In genomic region chr12:68579254-68579653, GRCh38 we compare ENCODE assay signal across 17 cellular contexts. TPM values are rescaled to one million over a fixed set of nuclear protein-coding genes. Genes with fewer than 3 reads are reported as not detected.
DNase-seq lines count a peak whose midpoint lies in the region; ATAC-seq and TF ChIP-seq lines count a peak whose summit lies in the region.
"Had no signal": no experiment of that assay in that cellular context is flagged by ENCODE, and none has a peak within 500 bp of the region (broad histone marks: within the 10 kb centered on the region; RNA-seq: fewer than 3 reads in every experiment).

No MANE protein-coding gene starts in this region.

- peak; percentile 41 for DNase-seq in activated CD4-positive, alpha-beta T cell treated with anti-CD3 and anti-CD28 coated beads, Interleukin-2, amount 10 ng/mL, durations not matched to agents 7 days and 5 days
- no peak for DNase-seq in activated CD4-positive, alpha-beta T cell treated with anti-CD3 and anti-CD28 coated beads, Interleukin-2, amount 50 U/mL, for 48 hours
- DNase-seq in CD4-positive, alpha-beta T cell: no peak
- DNase-seq in T-cell: no peak
- no peak for DNase-seq in activated naive CD8-positive, alpha-beta T cell treated with anti-CD3 and anti-CD28 coated beads, Interleukin-2, amount 10 ng/mL, durations not matched to agents 7 days and 5 days
- DNase-seq in globus pallidus (ENCODE audit: low spot score): no peak
- DNase-seq in stimulated activated CD8-positive, alpha-beta memory T cell treated with anti-CD3 and anti-CD28 coated beads, Interleukin-4, amount 100 ng/mL, for 48 hours: no peak
- DNase-seq: EL; NCI-H1417 treated with DMSO at 0.1 percent for 48 hours; NCI-H2029; NCI-H2171; NCI-H446 treated with DMSO at 0.1 percent for 48 hours; NK-92 treated with Interleukin-12 subunit alpha and Interleukin-12 subunit beta, amount 100 ng/mL, for 24 hours; OCI-M1 had no signal

- no peak for TF ChIP-seq CTCF in CD4-positive, alpha-beta T cell (IDR thresholded peaks at IDR 0.05)

- H3K27ac Mint-ChIP-seq in activated CD4-positive, alpha-beta T cell treated with anti-CD3 and anti-CD28 coated beads, Interleukin-2, amount 10 ng/mL, durations not matched to agents 7 days and 5 days: peak overlapping the region; percentile 87
- H3K27ac Mint-ChIP-seq in CD4-positive, alpha-beta T cell: peak overlapping the region; percentile 68
- H3K27ac Mint-ChIP-seq in T-cell: peak overlapping the region; percentile 84 to 91
- peak overlapping the region; percentile 82 for H3K27ac Mint-ChIP-seq in activated naive CD8-positive, alpha-beta T cell treated with anti-CD3 and anti-CD28 coated beads, Interleukin-2, amount 10 ng/mL, durations not matched to agents 7 days and 5 days

- no peak overlapping the region for H3K27ac ChIP-seq in CD4-positive, alpha-beta T cell (ENCODE audit: low read depth, low read length)
- H3K27ac ChIP-seq: BLaER1 had no signal

- H3K9me3 ChIP-seq in CD4-positive, alpha-beta T cell (ENCODE audit: control insufficient read depth, low read length): no peaks in the 10 kb centered on the region

- CTCF ChIA-PET in activated CD4-positive, alpha-beta T cell treated with anti-CD3 and anti-CD28 coated beads, Interleukin-2, amount 10 ng/mL, durations not matched to agents 7 days and 5 days (lab: Charles Lee): interaction anchor here (1.0 to 1.5 kb wide), 2 partner anchors 11 to 14 kb away, joined by 3 to 4 read pairs; no protein-coding TSS in a partner anchor
- CTCF ChIA-PET in CD4-positive, alpha-beta T cell (lab: Charles Lee): no interaction called here
- CTCF ChIA-PET in T-cell (lab: Charles Lee): interaction anchor here (0.7 to 0.8 kb wide), 2 partner anchors 15 to 41 kb away, joined by 3 read pairs; no protein-coding TSS in a partner anchor

- H3K27me3 ChIP-seq in CD4-positive, alpha-beta T cell (ENCODE audit: control insufficient read depth, insufficient read depth, low read length): no peaks in the 10 kb centered on the region
- H3K27me3 ChIP-seq: BLaER1 had no signal

- no peaks in the 10 kb centered on the region for H3K36me3 Mint-ChIP-seq in activated CD4-positive, alpha-beta T cell treated with anti-CD3 and anti-CD28 coated beads, Interleukin-2, amount 10 ng/mL, durations not matched to agents 7 days and 5 days (ENCODE audit: low read depth)
- H3K36me3 Mint-ChIP-seq in CD4-positive, alpha-beta T cell (ENCODE audit: low read depth): no peaks in the 10 kb centered on the region
- no peaks in the 10 kb centered on the region for H3K36me3 Mint-ChIP-seq in T-cell
- H3K36me3 Mint-ChIP-seq in activated naive CD8-positive, alpha-beta T cell treated with anti-CD3 and anti-CD28 coated beads, Interleukin-2, amount 10 ng/mL, durations not matched to agents 7 days and 5 days: no peaks in the 10 kb centered on the region

- no peak for ATAC-seq in CD4-positive, alpha-beta T cell (ENCODE audit: poor library complexity)
- peak in 3 of 4 experiments; percentile 33 to 36 (median 35) for ATAC-seq in T-cell (replicated peaks in 1 of 4)
- ATAC-seq in activated naive CD8-positive, alpha-beta T cell treated with anti-CD3 and anti-CD28 coated beads, Interleukin-2, amount 10 ng/mL, durations not matched to agents 7 days and 5 days (ENCODE audit: low read depth): peak; percentile 73
- ATAC-seq in HG03025 (IDR thresholded peaks at IDR 0.05; ENCODE audit: low FRiP score, unreplicated experiment): no peak
- ATAC-seq: K562 had no signal

- H3K4me1 Mint-ChIP-seq in activated CD4-positive, alpha-beta T cell treated with anti-CD3 and anti-CD28 coated beads, Interleukin-2, amount 10 ng/mL, durations not matched to agents 7 days and 5 days: peaks cover 30% of the 10 kb centered on the region
- peaks cover 38% of the 10 kb centered on the region for H3K4me1 Mint-ChIP-seq in CD4-positive, alpha-beta T cell (ENCODE audit: low read depth)
- peaks cover 30 to 53% (median 36%) of the 10 kb centered on the region in 3 donors for H3K4me1 Mint-ChIP-seq in T-cell
- H3K4me1 Mint-ChIP-seq in activated naive CD8-positive, alpha-beta T cell treated with anti-CD3 and anti-CD28 coated beads, Interleukin-2, amount 10 ng/mL, durations not matched to agents 7 days and 5 days: peaks cover 24% of the 10 kb centered on the region

- H3K9me3 Mint-ChIP-seq in activated CD4-positive, alpha-beta T cell treated with anti-CD3 and anti-CD28 coated beads, Interleukin-2, amount 10 ng/mL, durations not matched to agents 7 days and 5 days: no peaks in the 10 kb centered on the region
- H3K9me3 Mint-ChIP-seq in CD4-positive, alpha-beta T cell: no peaks in the 10 kb centered on the region
- H3K9me3 Mint-ChIP-seq in T-cell: no peaks in the 10 kb centered on the region
- H3K9me3 Mint-ChIP-seq in activated naive CD8-positive, alpha-beta T cell treated with anti-CD3 and anti-CD28 coated beads, Interleukin-2, amount 10 ng/mL, durations not matched to agents 7 days and 5 days: no peaks in the 10 kb centered on the region

- peak overlapping the region; percentile 1 for H3K4me3 Mint-ChIP-seq in activated CD4-positive, alpha-beta T cell treated with anti-CD3 and anti-CD28 coated beads, Interleukin-2, amount 10 ng/mL, durations not matched to agents 7 days and 5 days
- H3K4me3 Mint-ChIP-seq in CD4-positive, alpha-beta T cell: peak overlapping the region; percentile 63
- peak overlapping the region in 1 of 3 donors; percentile 49 for H3K4me3 Mint-ChIP-seq in T-cell
- H3K4me3 Mint-ChIP-seq in activated naive CD8-positive, alpha-beta T cell treated with anti-CD3 and anti-CD28 coated beads, Interleukin-2, amount 10 ng/mL, durations not matched to agents 7 days and 5 days: peak overlapping the region; percentile 66

- POLR2A ChIA-PET in activated CD4-positive, alpha-beta T cell treated with anti-CD3 and anti-CD28 coated beads, Interleukin-2, amount 10 ng/mL, durations not matched to agents 7 days and 5 days (lab: Charles Lee): no interaction called here
- POLR2A ChIA-PET in CD4-positive, alpha-beta T cell (lab: Charles Lee): interaction anchor here (0.6 to 2.5 kb wide), 8 partner anchors 8 to 214 kb away, joined by 3 to 27 read pairs (median 6); partner anchors contain the start of gene RAP1B
- POLR2A ChIA-PET in T-cell (lab: Charles Lee): interaction anchor here in 1 of 2 donors (0.8 kb wide), 1 partner anchor 34 kb away, joined by 3 read pairs; no protein-coding TSS in a partner anchor
- POLR2A ChIA-PET in activated naive CD8-positive, alpha-beta T cell treated with anti-CD3 and anti-CD28 coated beads, Interleukin-2, amount 10 ng/mL, durations not matched to agents 7 days and 5 days (lab: Charles Lee): interaction anchor here (0.7 to 2.7 kb wide), 10 partner anchors 8 to 233 kb away, joined by 3 to 25 read pairs (median 4); partner anchors contain the start of gene RAP1B

- no peaks in the 10 kb centered on the region for H3K27me3 Mint-ChIP-seq in activated CD4-positive, alpha-beta T cell treated with anti-CD3 and anti-CD28 coated beads, Interleukin-2, amount 10 ng/mL, durations not matched to agents 7 days and 5 days
- H3K27me3 Mint-ChIP-seq in CD4-positive, alpha-beta T cell: no peaks in the 10 kb centered on the region
- H3K27me3 Mint-ChIP-seq in T-cell: no peaks in the 10 kb centered on the region
- no peaks in the 10 kb centered on the region for H3K27me3 Mint-ChIP-seq in activated naive CD8-positive, alpha-beta T cell treated with anti-CD3 and anti-CD28 coated beads, Interleukin-2, amount 10 ng/mL, durations not matched to agents 7 days and 5 days

- intact Hi-C loops in CD4-positive, alpha-beta T cell (cut with DNase I, micrococcal nuclease): no loop called here

RNA-seq across cellular contexts. Expression of gene RAP1B, which starts 31.4 kb away (rescaled TPM):
- 100 to 1,000 TPM; 223 to 284 TPM for total RNA-seq in activated CD4-positive, alpha-beta T cell treated with anti-CD3 and anti-CD28 coated beads, Interleukin-2, amount 10 ng/mL, durations not matched to agents 7 days and 5 days
- 100 to 1,000 TPM; 256 to 261 TPM for total RNA-seq in CD4-positive, alpha-beta T cell
- total RNA-seq in T-cell: 100 to 1,000 TPM; 163 to 290 (median 170) TPM
- 100 to 1,000 TPM; 233 to 257 TPM for total RNA-seq in activated naive CD8-positive, alpha-beta T cell treated with anti-CD3 and anti-CD28 coated beads, Interleukin-2, amount 10 ng/mL, durations not matched to agents 7 days and 5 days

Comparison
In these comparisons a context has a peak if more than half of its experiments do, and no peak if none do; other contexts are left out.
1. ATAC-seq: peak in T-cell (3 of 4) and activated naive CD8-positive, alpha-beta T cell treated with anti-CD3 and anti-CD28 coated beads, Interleukin-2, amount 10 ng/mL, durations not matched to agents 7 days and 5 days (single experiment); none in CD4-positive, alpha-beta T cell (single experiment) and HG03025 (single experiment).
2. Peak in every context shown above with its lines, with median percentiles within 50 percentile points of each other: H3K27ac Mint-ChIP-seq.